Comparison of ENCODE assay signal across 1 cellular context in genomic region chr1:107803579-107803978, GRCh38.
TF ChIP-seq lines count a peak whose summit lies in the region.

No MANE protein-coding gene starts in this region.

TF ChIP-seq in GM12878, 131 proteins besides CTCF, POLR2A, EP300 and RAD21 (continued from another document):
- TF ChIP-seq, protein P1, sequence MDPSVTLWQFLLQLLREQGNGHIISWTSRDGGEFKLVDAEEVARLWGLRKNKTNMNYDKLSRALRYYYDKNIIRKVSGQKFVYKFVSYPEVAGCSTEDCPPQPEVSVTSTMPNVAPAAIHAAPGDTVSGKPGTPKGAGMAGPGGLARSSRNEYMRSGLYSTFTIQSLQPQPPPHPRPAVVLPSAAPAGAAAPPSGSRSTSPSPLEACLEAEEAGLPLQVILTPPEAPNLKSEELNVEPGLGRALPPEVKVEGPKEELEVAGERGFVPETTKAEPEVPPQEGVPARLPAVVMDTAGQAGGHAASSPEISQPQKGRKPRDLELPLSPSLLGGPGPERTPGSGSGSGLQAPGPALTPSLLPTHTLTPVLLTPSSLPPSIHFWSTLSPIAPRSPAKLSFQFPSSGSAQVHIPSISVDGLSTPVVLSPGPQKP (IDR thresholded peaks at IDR 0.05; ENCODE audit: low read depth, low read length): no peak
- TF ChIP-seq, protein P2, sequence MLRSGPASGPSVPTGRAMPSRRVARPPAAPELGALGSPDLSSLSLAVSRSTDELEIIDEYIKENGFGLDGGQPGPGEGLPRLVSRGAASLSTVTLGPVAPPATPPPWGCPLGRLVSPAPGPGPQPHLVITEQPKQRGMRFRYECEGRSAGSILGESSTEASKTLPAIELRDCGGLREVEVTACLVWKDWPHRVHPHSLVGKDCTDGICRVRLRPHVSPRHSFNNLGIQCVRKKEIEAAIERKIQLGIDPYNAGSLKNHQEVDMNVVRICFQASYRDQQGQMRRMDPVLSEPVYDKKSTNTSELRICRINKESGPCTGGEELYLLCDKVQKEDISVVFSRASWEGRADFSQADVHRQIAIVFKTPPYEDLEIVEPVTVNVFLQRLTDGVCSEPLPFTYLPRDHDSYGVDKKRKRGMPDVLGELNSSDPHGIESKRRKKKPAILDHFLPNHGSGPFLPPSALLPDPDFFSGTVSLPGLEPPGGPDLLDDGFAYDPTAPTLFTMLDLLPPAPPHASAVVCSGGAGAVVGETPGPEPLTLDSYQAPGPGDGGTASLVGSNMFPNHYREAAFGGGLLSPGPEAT (IDR thresholded peaks at IDR 0.05; ENCODE audit: low read depth): no peak
- TF ChIP-seq NBN (IDR thresholded peaks at IDR 0.05) (no peak), PML (IDR thresholded peaks at IDR 0.05; ENCODE audit: low read length) (no peak), PRDM15 (CRISPR knock-in tag; IDR thresholded peaks at IDR 0.05) (no peak), LARP7 (IDR thresholded peaks at IDR 0.05) (no peak)
